In the genomic region with DNA sequence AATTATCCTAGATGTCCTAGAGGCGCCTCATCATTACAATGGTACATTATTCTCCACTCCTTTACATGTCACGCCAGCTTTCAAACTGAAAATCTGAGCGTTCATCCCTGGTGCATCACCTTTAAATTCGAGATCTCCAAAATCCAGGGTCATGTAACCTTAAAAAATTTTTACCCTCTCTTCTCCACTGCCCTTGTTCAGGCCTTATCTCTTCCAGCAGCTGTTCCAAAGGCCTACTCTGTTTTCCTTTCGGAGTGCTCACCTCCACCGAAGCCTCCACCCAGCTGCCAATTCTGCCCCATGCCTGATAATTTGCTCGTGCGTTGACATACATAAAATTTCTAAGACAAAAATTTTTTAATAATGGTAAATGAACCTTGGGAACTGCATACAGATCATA, we compare ENCODE assay signal across 8 cellular contexts. TPM values are rescaled to one million over a fixed set of nuclear protein-coding genes. Genes with fewer than 3 reads are reported as not detected.
DNase-seq lines count a peak whose midpoint lies in the region; ATAC-seq and TF ChIP-seq lines count a peak whose summit lies in the region.
"Had no signal": no experiment of that assay in that cellular context is flagged by ENCODE, and none has a peak within 500 bp of the region (broad histone marks: within the 10 kb centered on the region; RNA-seq: fewer than 3 reads in every experiment).

No MANE protein-coding gene starts in this region.

- no TSS peak for BruUV-seq in PC-3 (replicated peaks; lab: Mats Ljungman, UMichigan)

- H2AFZ ChIP-seq in GM23338 (no peak overlapping the region), PC-3 (ENCODE audit: low read length) (no peak overlapping the region), parathyroid adenoma (no peak overlapping the region)

- H3K4me2 ChIP-seq in GM23338 (peak overlapping the region; percentile 99), PC-3 (ENCODE audit: low read length) (peak overlapping the region; percentile 95), parathyroid adenoma (ENCODE audit: low read length) (peak overlapping the region; percentile 61)

- intact Hi-C loops in PC-3 (cut with micrococcal nuclease) = no loop called here

- H3K9me3 ChIP-seq in PC-3 (ENCODE audit: low read length) (no peaks in the 10 kb centered on the region), parathyroid adenoma (ENCODE audit: control insufficient read depth, low read length) (no peaks in the 10 kb centered on the region)

- no peak for DNase-seq in GM23338 (ENCODE audit: low spot score)
- DNase-seq in PC-3 = no peak
- DNase-seq in epithelial cell of esophagus (ENCODE audit: low read depth) = no peak
- no peak for DNase-seq in NCI-H1105 (lab: John Stamatoyannopoulos, UW)
- DNase-seq in CD1c-positive myeloid dendritic cell (ENCODE audit: extremely low spot score) = no peak
- DNase-seq: SHP77 treated with DMSO at 0.1 percent for 48 hours had no signal

- H3K27me3 Mint-ChIP-seq in GM23338 (ENCODE audit: insufficient read depth, low read depth, poor library complexity) = peaks cover 6% of the 10 kb centered on the region

- H3K9ac ChIP-seq in PC-3 (ENCODE audit: low read length) (peak overlapping the region; percentile 91), parathyroid adenoma (no peak overlapping the region)

- peaks cover 36% of the 10 kb centered on the region for H3K36me3 Mint-ChIP-seq in GM23338 (ENCODE audit: low read depth)

- no peak for ATAC-seq in GM23338
- ATAC-seq in PC-3 = no peak
- ATAC-seq in GM19467 (IDR thresholded peaks at IDR 0.05; ENCODE audit: unreplicated experiment) = no peak

- POLR2A ChIA-PET in PC-3 (lab: Charles Lee; ENCODE audit: unreplicated experiment) = interaction anchor here (0.6 kb wide), 1 partner anchor 1149 kb away, joined by 3 read pairs; no protein-coding TSS in a partner anchor

- peak overlapping the region; percentile 97 for H3K4me3 ChIP-seq in GM23338
- peak overlapping the region; percentile 99 for H3K4me3 ChIP-seq in PC-3 (ENCODE audit: low read length)
- peak overlapping the region; percentile 62 for H3K4me3 ChIP-seq in epithelial cell of esophagus (ENCODE audit: low read length)
- no peak overlapping the region for H3K4me3 ChIP-seq in parathyroid adenoma (ENCODE audit: low read depth, low read length)

- TF ChIP-seq CTCF in GM23338 (conservative IDR thresholded peaks at IDR 0.05; ENCODE audit: low read depth in 2 of 2) (no peak), PC-3 (conservative IDR thresholded peaks at IDR 0.05; ENCODE audit: low read depth, low read length) (no peak), epithelial cell of esophagus (IDR thresholded peaks at IDR 0.05; ENCODE audit: insufficient read depth, low read depth, low read length, missing control alignments) (no peak), parathyroid adenoma (IDR thresholded peaks at IDR 0.05) (no peak)

- H3K27me3 ChIP-seq in GM23338 (ENCODE audit: insufficient read depth) (no peaks in the 10 kb centered on the region), PC-3 (ENCODE audit: low read length) (no peaks in the 10 kb centered on the region), parathyroid adenoma (ENCODE audit: control insufficient read depth, insufficient read depth, low read length) (no peaks in the 10 kb centered on the region)

- H3K27ac ChIP-seq in GM23338 (ENCODE audit: low read depth) (peak overlapping the region; percentile 95; the same call in 1 of the 2 replicates), PC-3 (ENCODE audit: low read length) (no peak overlapping the region), parathyroid adenoma (no peak overlapping the region)

- H3K79me2 ChIP-seq in GM23338 (replicated peaks; ENCODE audit: insufficient read depth) = peaks cover 20% of the 10 kb centered on the region
- H3K79me2 ChIP-seq in PC-3 (ENCODE audit: low read length) = peaks cover 32% of the 10 kb centered on the region
- peaks cover 6% of the 10 kb centered on the region for H3K79me2 ChIP-seq in parathyroid adenoma

- H3K9me3 Mint-ChIP-seq in GM23338 = no peaks in the 10 kb centered on the region

- H4K20me1 ChIP-seq in GM23338 (replicated peaks; ENCODE audit: insufficient read depth) (no peaks in the 10 kb centered on the region; the same call in 1 of the 2 replicates), PC-3 (ENCODE audit: low read length) (peaks cover 10% of the 10 kb centered on the region; the same call in 1 of the 2 replicates)

- peak overlapping the region; percentile 98 for H3K4me3 Mint-ChIP-seq in GM23338

- peaks cover 22% of the 10 kb centered on the region for H3K4me1 ChIP-seq in GM23338 (ENCODE audit: insufficient read depth)
- peaks cover 8% of the 10 kb centered on the region for H3K4me1 ChIP-seq in PC-3 (ENCODE audit: insufficient read depth, low read length)
- peaks cover 4% of the 10 kb centered on the region for H3K4me1 ChIP-seq in parathyroid adenoma

- H3K36me3 ChIP-seq in GM23338 (ENCODE audit: insufficient read depth) (peaks cover 24% of the 10 kb centered on the region; the same call in 1 of the 2 replicates), PC-3 (ENCODE audit: low read depth, low read length) (0 out of 2 replicates have a peak, but pooled peaks cover 8% of the 10 kb centered on the region), parathyroid adenoma (ENCODE audit: control insufficient read depth, insufficient read depth, low read length) (no peaks in the 10 kb centered on the region)

- H3K9me2 ChIP-seq in GM23338 (ENCODE audit: insufficient read depth) (no peaks in the 10 kb centered on the region), PC-3 (replicated peaks; ENCODE audit: low read length) (no peaks in the 10 kb centered on the region)

- CTCF ChIA-PET in PC-3 (lab: Charles Lee) = no interaction called here

- H3K27ac Mint-ChIP-seq in GM23338 = peak overlapping the region; percentile 93; the same call in 1 of the 2 replicates

- peaks cover 17% of the 10 kb centered on the region for H3K4me1 Mint-ChIP-seq in GM23338

- H3F3A ChIP-seq in GM23338 (replicated peaks; ENCODE audit: low read depth) = no peaks in the 10 kb centered on the region; the same call in 1 of the 2 replicates
- no peaks in the 10 kb centered on the region for H3F3A ChIP-seq in PC-3 (ENCODE audit: low read length, unreplicated experiment)

TF ChIP-seq in GM23338, 12 proteins besides CTCF, POLR2A, EP300 and RAD21 (continues in another document):
- no peak for TF ChIP-seq EZH2phosphoT487 (IDR thresholded peaks at IDR 0.05; ENCODE audit: unreplicated experiment)
- TF ChIP-seq, protein P1, sequence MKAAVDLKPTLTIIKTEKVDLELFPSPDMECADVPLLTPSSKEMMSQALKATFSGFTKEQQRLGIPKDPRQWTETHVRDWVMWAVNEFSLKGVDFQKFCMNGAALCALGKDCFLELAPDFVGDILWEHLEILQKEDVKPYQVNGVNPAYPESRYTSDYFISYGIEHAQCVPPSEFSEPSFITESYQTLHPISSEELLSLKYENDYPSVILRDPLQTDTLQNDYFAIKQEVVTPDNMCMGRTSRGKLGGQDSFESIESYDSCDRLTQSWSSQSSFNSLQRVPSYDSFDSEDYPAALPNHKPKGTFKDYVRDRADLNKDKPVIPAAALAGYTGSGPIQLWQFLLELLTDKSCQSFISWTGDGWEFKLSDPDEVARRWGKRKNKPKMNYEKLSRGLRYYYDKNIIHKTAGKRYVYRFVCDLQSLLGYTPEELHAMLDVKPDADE (IDR thresholded peaks at IDR 0.05) = no peak
- TF ChIP-seq, protein P2, sequence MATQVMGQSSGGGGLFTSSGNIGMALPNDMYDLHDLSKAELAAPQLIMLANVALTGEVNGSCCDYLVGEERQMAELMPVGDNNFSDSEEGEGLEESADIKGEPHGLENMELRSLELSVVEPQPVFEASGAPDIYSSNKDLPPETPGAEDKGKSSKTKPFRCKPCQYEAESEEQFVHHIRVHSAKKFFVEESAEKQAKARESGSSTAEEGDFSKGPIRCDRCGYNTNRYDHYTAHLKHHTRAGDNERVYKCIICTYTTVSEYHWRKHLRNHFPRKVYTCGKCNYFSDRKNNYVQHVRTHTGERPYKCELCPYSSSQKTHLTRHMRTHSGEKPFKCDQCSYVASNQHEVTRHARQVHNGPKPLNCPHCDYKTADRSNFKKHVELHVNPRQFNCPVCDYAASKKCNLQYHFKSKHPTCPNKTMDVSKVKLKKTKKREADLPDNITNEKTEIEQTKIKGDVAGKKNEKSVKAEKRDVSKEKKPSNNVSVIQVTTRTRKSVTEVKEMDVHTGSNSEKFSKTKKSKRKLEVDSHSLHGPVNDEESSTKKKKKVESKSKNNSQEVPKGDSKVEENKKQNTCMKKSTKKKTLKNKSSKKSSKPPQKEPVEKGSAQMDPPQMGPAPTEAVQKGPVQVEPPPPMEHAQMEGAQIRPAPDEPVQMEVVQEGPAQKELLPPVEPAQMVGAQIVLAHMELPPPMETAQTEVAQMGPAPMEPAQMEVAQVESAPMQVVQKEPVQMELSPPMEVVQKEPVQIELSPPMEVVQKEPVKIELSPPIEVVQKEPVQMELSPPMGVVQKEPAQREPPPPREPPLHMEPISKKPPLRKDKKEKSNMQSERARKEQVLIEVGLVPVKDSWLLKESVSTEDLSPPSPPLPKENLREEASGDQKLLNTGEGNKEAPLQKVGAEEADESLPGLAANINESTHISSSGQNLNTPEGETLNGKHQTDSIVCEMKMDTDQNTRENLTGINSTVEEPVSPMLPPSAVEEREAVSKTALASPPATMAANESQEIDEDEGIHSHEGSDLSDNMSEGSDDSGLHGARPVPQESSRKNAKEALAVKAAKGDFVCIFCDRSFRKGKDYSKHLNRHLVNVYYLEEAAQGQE (IDR thresholded peaks at IDR 0.05; ENCODE audit: unreplicated experiment) = no peak
- no peak for TF ChIP-seq POLR2AphosphoS5 (IDR thresholded peaks at IDR 0.05; ENCODE audit: low read depth)
- TF ChIP-seq NANOG (IDR thresholded peaks at IDR 0.05; ENCODE audit: borderline replicate concordance) = no peak
- no peak for TF ChIP-seq CREB1 (CRISPR knock-in tag; IDR thresholded peaks at IDR 0.05; ENCODE audit: low read depth)
- no peak for TF ChIP-seq JUNB (IDR thresholded peaks at IDR 0.05; ENCODE audit: unreplicated experiment)
- no peak for TF ChIP-seq EZH2 (IDR thresholded peaks at IDR 0.05; ENCODE audit: low read depth, unreplicated experiment)

RNA-seq across cellular contexts. Expression of gene MSH3, which starts 1.0 kb away (rescaled TPM):
- total RNA-seq in GM23338 (2014; rRNA removed; shearing (Covaris generic)) = 16.6 and 17.1 TPM in 2 replicates
- 9.1 and 13.3 TPM in 2 replicates for polyA plus RNA-seq in GM23338 (2016; fragmentation: Nextera tagmentation; extraction: Ambion mirVana)
- 9.0 TPM in 2 replicates for total RNA-seq in PC-3 (2014; rRNA removed)

RNA-seq across cellular contexts. Expression of gene DHFR, which starts 1.3 kb away (rescaled TPM):
- 82.8 and 95.6 TPM in 2 replicates for total RNA-seq in GM23338 (2014; rRNA removed; shearing (Covaris generic))
- 48.7 and 56.2 TPM in 2 replicates for polyA plus RNA-seq in GM23338 (2016; fragmentation: Nextera tagmentation; extraction: Ambion mirVana)
- 21.4 and 22.0 TPM in 2 replicates for total RNA-seq in PC-3 (2014; rRNA removed)
